29 cellular contexts compared by ENCODE assay signal in the genomic region with DNA sequence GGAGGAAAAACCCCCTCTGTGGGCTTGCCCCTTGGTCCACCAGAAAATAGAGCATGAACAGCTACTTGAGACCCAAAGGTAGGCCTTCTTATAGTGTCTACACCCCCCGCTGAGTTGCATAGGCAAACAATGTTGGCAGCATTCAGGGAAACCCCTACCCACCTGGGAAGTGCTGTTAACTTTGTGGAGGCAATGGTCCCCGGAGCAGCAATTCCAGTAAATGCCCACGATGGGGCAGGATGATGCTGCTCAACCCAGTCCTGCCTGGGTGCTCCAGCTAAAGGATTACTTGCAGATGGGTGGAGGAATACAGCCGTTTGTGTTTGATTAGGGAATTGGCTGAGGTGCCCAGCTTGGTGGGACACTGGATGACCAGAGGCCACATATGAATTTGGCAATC.
DNase-seq lines count a peak whose midpoint lies in the region; ATAC-seq, FAIRE-seq and TF ChIP-seq lines count a peak whose summit lies in the region.
"Had no signal": no experiment of that assay in that cellular context is flagged by ENCODE, and none has a peak within 500 bp of the region (broad histone marks: within the 10 kb centered on the region; RNA-seq: fewer than 3 reads in every experiment).

No MANE protein-coding gene starts in this region.

- no peak overlapping the region for H3K27ac Mint-ChIP-seq in stimulated activated memory B cell treated with anti-CD40 and anti-IgM and Interleukin-4, amounts not matched to agents 10 μg/mL and 1 μg/mL and 100 μg/mL, for 72 hours
- H3K27ac Mint-ChIP-seq: activated CD4-positive, alpha-beta T cell treated with anti-CD3 and anti-CD28 coated beads, Interleukin-2, amount 10 ng/mL, durations not matched to agents 7 days and 5 days; memory B cell; nephron had no signal

- H3K4me3 ChIP-seq in LNCaP clone FGC (ENCODE audit: low read depth, low read length) (no peak overlapping the region), small intestine (ENCODE audit: low read depth in 1 of 2, low read length in 2 of 2) (no peak overlapping the region)
- H3K4me3 ChIP-seq: ascending aorta, K562, psoas muscle, suprapubic skin had no signal

- H3K27me3 Mint-ChIP-seq in stimulated activated memory B cell treated with anti-CD40 and anti-IgM and Interleukin-4, amounts not matched to agents 10 μg/mL and 1 μg/mL and 100 μg/mL, for 72 hours = no peaks in the 10 kb centered on the region
- H3K27me3 Mint-ChIP-seq: activated CD4-positive, alpha-beta T cell treated with anti-CD3 and anti-CD28 coated beads, Interleukin-2, amount 10 ng/mL, durations not matched to agents 7 days and 5 days; memory B cell had no signal

- TF ChIP-seq CTCF in LNCaP clone FGC (IDR thresholded peaks at IDR 0.05; ENCODE audit: control insufficient read depth, extremely low read depth, insufficient read depth) (peak; percentile 51), GM10248 (IDR thresholded peaks at IDR 0.05; ENCODE audit: control extremely low read depth, extremely low read depth, low read depth, missing control alignments) (no peak)

- no peaks in the 10 kb centered on the region for H3K36me3 ChIP-seq in small intestine (ENCODE audit: control insufficient read depth in 2 of 2, insufficient read depth in 2 of 2, low read length in 2 of 2)
- H3K36me3 ChIP-seq: ascending aorta, suprapubic skin had no signal

- H3K36me3 Mint-ChIP-seq in stimulated activated memory B cell treated with anti-CD40 and anti-IgM and Interleukin-4, amounts not matched to agents 10 μg/mL and 1 μg/mL and 100 μg/mL, for 72 hours = no peaks in the 10 kb centered on the region
- H3K36me3 Mint-ChIP-seq: memory B cell had no signal

- no peak for FAIRE-seq in small intestine (lab: Jason Lieb, UNC)
- FAIRE-seq: A204.1, K562, kidney, TTC549 had no signal

- DNase-seq in NCI-H2227 (lab: John Stamatoyannopoulos, UW; ENCODE audit: unreplicated experiment) = peak; percentile 10
- no peak for DNase-seq in NCI-H2227 treated with DMSO at 0.1 percent for 48 hours (lab: John Stamatoyannopoulos, UW)
- peak; percentile 4 for DNase-seq in LNCaP clone FGC (ENCODE audit: low read depth)
- peak; percentile 58 for DNase-seq in ecto neural progenitor cell (ENCODE audit: low spot score)
- DNase-seq in small intestine = peak; percentile 4
- no peak for DNase-seq in GM10248 (ENCODE audit: extremely low spot score)
- no peak for DNase-seq in RPMI8226
- DNase-seq: activated CD4-positive, alpha-beta T cell treated with anti-CD3 and anti-CD28 coated beads, Interleukin-2, amount 10 ng/mL, durations not matched to agents 7 days and 5 days; activated naive CD4-positive, alpha-beta T cell treated with Interleukin-2 at 50 U/mL for 16 hours; activated T-cell treated with anti-CD3 and anti-CD28 coated beads for 4 hours; C1 segment of cervical spinal cord; DND-41; effector memory CD4-positive, alpha-beta T cell; HCEC 1CT; head of caudate nucleus; kidney; NCI-H2029 treated with DMSO at 0.1 percent for 48 hours; NCI-H524 treated with DMSO at 0.1 percent for 48 hours; stimulated activated CD4-positive, alpha-beta T cell treated with anti-CD3 and anti-CD28 coated beads, Interleukin-4, amount 100 ng/mL, for 4 hours had no signal

- no peaks in the 10 kb centered on the region for H3K27me3 ChIP-seq in small intestine (ENCODE audit: control insufficient read depth in 2 of 2, insufficient read depth in 2 of 2, low read length in 2 of 2)
- H3K27me3 ChIP-seq: ascending aorta, suprapubic skin had no signal

- no peak overlapping the region for H3K27ac ChIP-seq in small intestine (ENCODE audit: low read depth in 1 of 2, low read length in 1 of 2)
- H3K27ac ChIP-seq: ascending aorta, HL-60, psoas muscle, suprapubic skin had no signal

- no peaks in the 10 kb centered on the region for H3K4me1 ChIP-seq in small intestine (ENCODE audit: control insufficient read depth in 2 of 2, insufficient read depth in 1 of 2, low read depth in 1 of 2, low read length in 1 of 2)
- H3K4me1 ChIP-seq: ascending aorta, psoas muscle, suprapubic skin had no signal

- 45 to 57% (median 48%) methylated on average over 4 of the region's 4 CpGs for WGBS in small intestine, 3 donors

- no peak for ATAC-seq in stimulated activated memory B cell treated with anti-CD40 and anti-IgM and Interleukin-4, amounts not matched to agents 10 μg/mL and 1 μg/mL and 100 μg/mL, for 72 hours
- ATAC-seq: K562, psoas muscle had no signal

- no peaks in the 10 kb centered on the region for H3K4me1 Mint-ChIP-seq in stimulated activated memory B cell treated with anti-CD40 and anti-IgM and Interleukin-4, amounts not matched to agents 10 μg/mL and 1 μg/mL and 100 μg/mL, for 72 hours
- H3K4me1 Mint-ChIP-seq: activated CD4-positive, alpha-beta T cell treated with anti-CD3 and anti-CD28 coated beads, Interleukin-2, amount 10 ng/mL, durations not matched to agents 7 days and 5 days; memory B cell; nephron had no signal

- H3K4me3 Mint-ChIP-seq in stimulated activated memory B cell treated with anti-CD40 and anti-IgM and Interleukin-4, amounts not matched to agents 10 μg/mL and 1 μg/mL and 100 μg/mL, for 72 hours = no peak overlapping the region
- H3K4me3 Mint-ChIP-seq: activated CD4-positive, alpha-beta T cell treated with anti-CD3 and anti-CD28 coated beads, Interleukin-2, amount 10 ng/mL, durations not matched to agents 7 days and 5 days; memory B cell; nephron had no signal

- H3K9me3 ChIP-seq in small intestine (ENCODE audit: control insufficient read depth, low read depth) = no peaks in the 10 kb centered on the region
- H3K9me3 ChIP-seq: ascending aorta, psoas muscle, suprapubic skin had no signal

- H3K9me3 Mint-ChIP-seq in stimulated activated memory B cell treated with anti-CD40 and anti-IgM and Interleukin-4, amounts not matched to agents 10 μg/mL and 1 μg/mL and 100 μg/mL, for 72 hours = no peaks in the 10 kb centered on the region
- H3K9me3 Mint-ChIP-seq: nephron had no signal

- POLR2A ChIA-PET in GM10248 (lab: Yijun Ruan, JAX) = no interaction called here

- CTCF ChIA-PET in GM10248 (lab: Yijun Ruan, JAX) = no interaction called here

Comparison
In these comparisons a context has a peak if more than half of its experiments do, and no peak if none do; other contexts are left out.
1. DNase-seq: peak in NCI-H2227 (single experiment), LNCaP clone FGC (single experiment), ecto neural progenitor cell (single experiment) and small intestine (single experiment); none in NCI-H2227 treated with DMSO at 0.1 percent for 48 hours (single experiment), GM10248 (single experiment) and RPMI8226 (single experiment).